ENCODE assay signal across 8 cellular contexts in the genomic region with DNA sequence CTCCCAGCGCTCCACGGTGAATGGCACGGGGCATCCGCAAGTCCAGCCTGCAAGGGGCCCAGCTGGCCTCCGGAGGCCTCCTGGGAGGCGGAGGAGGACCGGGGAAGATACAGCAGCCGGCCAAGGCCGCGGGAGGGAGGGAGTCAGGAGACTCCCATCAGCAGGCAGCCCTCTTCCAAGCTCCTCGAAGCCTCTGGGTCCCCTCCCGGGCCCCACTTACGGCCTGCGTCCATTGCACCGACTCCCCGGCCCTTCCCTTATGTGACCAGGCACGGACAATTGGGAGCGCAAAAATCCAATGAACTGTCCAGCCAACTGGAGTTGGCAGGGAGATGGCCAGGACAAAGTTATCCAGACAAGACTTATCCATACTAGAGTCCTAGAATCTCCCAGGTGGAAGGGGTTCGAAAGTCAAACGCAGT. TPM values are rescaled to one million over a fixed set of nuclear protein-coding genes. Genes with fewer than 3 reads are reported as not detected.
DNase-seq lines count a peak whose midpoint lies in the region; ATAC-seq, FAIRE-seq and TF ChIP-seq lines count a peak whose summit lies in the region.

No MANE protein-coding gene starts in this region.

- TF ChIP-seq RAD21 in HepG2 (CRISPR knock-in tag; IDR thresholded peaks at IDR 0.05) = no peak

- H3K4me1 Mint-ChIP-seq in activated naive CD4-positive, alpha-beta T cell treated with anti-CD3 and anti-CD28 coated beads, Interleukin-2, amount 50 U/mL, for 24 hours = peaks cover 40% of the 10 kb centered on the region

- H3K4me3 ChIP-seq in mammary epithelial cell (replicated peaks in 1 of 3; ENCODE audit: insufficient read depth in 1 of 3, low read depth in 2 of 3, low read length in 3 of 3) (peak overlapping the region; percentile 62 to 85 (median 72)), HepG2 (replicated peaks in 1 of 3; ENCODE audit: insufficient read depth in 1 of 3, low read depth in 2 of 3, low read length in 3 of 3) (peak overlapping the region; percentile 46 to 76 (median 69)), thymus (ENCODE audit: low read length) (peak overlapping the region; percentile 85)

- TF ChIP-seq EP300 in HepG2 (IDR thresholded peaks at IDR 0.05; ENCODE audit: low read depth in 2 of 2, low read length in 2 of 2) (no peak), HepG2 (CRISPR knock-in tag; IDR thresholded peaks at IDR 0.05; ENCODE audit: borderline replicate concordance) (no peak)

- no peaks in the 10 kb centered on the region for H3K36me3 Mint-ChIP-seq in activated naive CD4-positive, alpha-beta T cell treated with anti-CD3 and anti-CD28 coated beads, Interleukin-2, amount 50 U/mL, for 24 hours

- TF ChIP-seq CTCF in mammary epithelial cell (conservative IDR thresholded peaks at IDR 0.05 in 1 of 2, IDR thresholded peaks at IDR 0.05 in 1 of 2; ENCODE audit: extremely low read depth in 1 of 2, insufficient read depth in 1 of 2, low read depth in 1 of 2, low read length in 2 of 2) (no peak), HepG2 (CRISPR knock-in tag; IDR thresholded peaks at IDR 0.05) (no peak)

- dilution Hi-C loops in mammary epithelial cell (cut with HindIII; ENCODE audit: low sequenced_read_pairs) = no loop called here

- no peaks in the 10 kb centered on the region for H3K27me3 Mint-ChIP-seq in activated naive CD4-positive, alpha-beta T cell treated with anti-CD3 and anti-CD28 coated beads, Interleukin-2, amount 50 U/mL, for 24 hours

- DNase-seq in activated naive CD4-positive, alpha-beta T cell treated with Interleukin-2 at 50 U/mL for 16 hours = no peak
- DNase-seq in mammary epithelial cell = peak; percentile 24
- DNase-seq in HepG2 (ENCODE audit: low spot score) = no peak
- no peak for DNase-seq in SW480 (ENCODE audit: low spot score)

- H3K9me3 ChIP-seq in mammary epithelial cell (replicated peaks; ENCODE audit: insufficient read depth, low read length) (no peaks in the 10 kb centered on the region), HepG2 (ENCODE audit: low read length) (no peaks in the 10 kb centered on the region), thymus (ENCODE audit: control insufficient read depth) (no peaks in the 10 kb centered on the region)

- H3K36me3 ChIP-seq in mammary epithelial cell (ENCODE audit: insufficient read depth, low read length) = no peaks in the 10 kb centered on the region
- H3K36me3 ChIP-seq in HepG2 (replicated peaks in 1 of 2; ENCODE audit: control insufficient read depth in 1 of 2, insufficient read depth in 2 of 2, low read length in 2 of 2) = no peaks in the 10 kb centered on the region
- peaks cover 31% of the 10 kb centered on the region for H3K36me3 ChIP-seq in thymus (ENCODE audit: control insufficient read depth, insufficient read depth)

- H3K27ac Mint-ChIP-seq in activated naive CD4-positive, alpha-beta T cell treated with anti-CD3 and anti-CD28 coated beads, Interleukin-2, amount 50 U/mL, for 24 hours = no peak overlapping the region

- ATAC-seq in HepG2 = peak; percentile 29
- no peak for ATAC-seq in HG03196 (IDR thresholded peaks at IDR 0.05; ENCODE audit: unreplicated experiment)
- no peak for ATAC-seq in GM18873 (IDR thresholded peaks at IDR 0.05; ENCODE audit: low FRiP score, unreplicated experiment)

- H3K27me3 ChIP-seq in mammary epithelial cell (ENCODE audit: insufficient read depth, low read length) (no peaks in the 10 kb centered on the region), HepG2 (ENCODE audit: control insufficient read depth in 1 of 2, insufficient read depth in 2 of 2, low read length in 2 of 2) (no peaks in the 10 kb centered on the region), thymus (ENCODE audit: control insufficient read depth, insufficient read depth) (no peaks in the 10 kb centered on the region)

- WGBS in mammary epithelial cell (ENCODE audit: low coverage, missing lambda C conversion rate) = no CpG with 5 or more reads among the region's 20 CpGs
- 6% methylated on average over 9 of the region's 20 CpGs for WGBS in HepG2 (ENCODE audit: low lambda C conversion rate)
- WGBS in thymus = 33% methylated on average over 20 of the region's 20 CpGs

- peak overlapping the region; percentile 64 for H3K9ac ChIP-seq in mammary epithelial cell (ENCODE audit: insufficient read depth, low read length)
- peak overlapping the region; percentile 25 for H3K9ac ChIP-seq in HepG2 (ENCODE audit: insufficient read depth, low read depth, low read length)

- H3K27ac ChIP-seq in mammary epithelial cell (ENCODE audit: insufficient read depth, low read depth, low read length) (peak overlapping the region; percentile 84), HepG2 (ENCODE audit: extremely low read length, insufficient read depth, low read length) (no peak overlapping the region), thymus (ENCODE audit: low read depth) (peak overlapping the region; percentile 84)

- H2AFZ ChIP-seq in mammary epithelial cell (ENCODE audit: low read depth, low read length) = peak overlapping the region; percentile 91
- H2AFZ ChIP-seq in HepG2 (ENCODE audit: low read length) = no peak overlapping the region

- H4K20me1 ChIP-seq in mammary epithelial cell (ENCODE audit: insufficient read depth, low read length) (no peaks in the 10 kb centered on the region), HepG2 (ENCODE audit: insufficient read depth, low read length) (no peaks in the 10 kb centered on the region)

- no peaks in the 10 kb centered on the region for H3K9me3 Mint-ChIP-seq in activated naive CD4-positive, alpha-beta T cell treated with anti-CD3 and anti-CD28 coated beads, Interleukin-2, amount 50 U/mL, for 24 hours

- peaks cover 5% of the 10 kb centered on the region for H3K79me2 ChIP-seq in mammary epithelial cell (ENCODE audit: insufficient read depth, low read length)
- H3K79me2 ChIP-seq in HepG2 (ENCODE audit: insufficient read depth, low read length) = no peaks in the 10 kb centered on the region

- intact Hi-C loops in mammary epithelial cell (cut with micrococcal nuclease) (loop anchor here (2.0 kb wide), 1 partner anchor 104 kb away; no protein-coding TSS in a partner anchor), HepG2 (cut with micrococcal nuclease; ENCODE audit: unreplicated experiment) (no loop called here)

- CTCF ChIA-PET in mammary epithelial cell (lab: Charles Lee; ENCODE audit: low non-redundant PET) = interaction anchor here (0.7 kb wide), 1 partner anchor 188 kb away, joined by 4 read pairs; no protein-coding TSS in a partner anchor
- CTCF ChIA-PET in HepG2 (lab: Yijun Ruan, JAX; ENCODE audit: low intra/inter-chr PET ratio, low total read pairs) = interaction anchor here (1.3 kb wide), 1 partner anchor 8 kb away, joined by 4 read pairs; no protein-coding TSS in a partner anchor

- H3K4me1 ChIP-seq in mammary epithelial cell (ENCODE audit: insufficient read depth, low read length) (peaks cover 14% of the 10 kb centered on the region), HepG2 (ENCODE audit: insufficient read depth, low read length) (peaks cover 18% of the 10 kb centered on the region), thymus (ENCODE audit: control insufficient read depth, insufficient read depth, low read length) (peaks cover 14% of the 10 kb centered on the region)

- in situ Hi-C loops in mammary epithelial cell (cut with MboI; ENCODE audit: low sequenced_read_pairs in 2 of 2) = no loop called here
- in situ Hi-C loops in HepG2 (cut with HindIII; ENCODE audit: extremely low pct_ligation_motif_present, low pct_unique_long_range_greater_than_20kb) = no loop called here

- H3K4me3 Mint-ChIP-seq in activated naive CD4-positive, alpha-beta T cell treated with anti-CD3 and anti-CD28 coated beads, Interleukin-2, amount 50 U/mL, for 24 hours = peak overlapping the region; percentile 95

- TF ChIP-seq POLR2A in HepG2 (IDR thresholded peaks at IDR 0.05; ENCODE audit: insufficient read depth in 1 of 2, low read depth in 2 of 2, low read length in 2 of 2) = no peak

- FAIRE-seq in HepG2 (lab: Jason Lieb, UNC) = no peak

- POLR2A ChIA-PET in HepG2 (lab: Yijun Ruan, JAX) = no interaction called here

- H3K4me2 ChIP-seq in mammary epithelial cell (ENCODE audit: insufficient read depth, low read depth, low read length) = peak overlapping the region; percentile 94
- H3K4me2 ChIP-seq in HepG2 (ENCODE audit: low read depth, low read length) = peak overlapping the region; percentile 74

- no TSS peak for BruUV-seq in mammary epithelial cell (replicated peaks; lab: Mats Ljungman, UMichigan)
- no TSS peak for BruUV-seq in HepG2 (replicated peaks; lab: Mats Ljungman, UMichigan)

RNA-seq across cellular contexts. Expression of gene MFGE8, which starts 0.7 kb away (rescaled TPM):
- total RNA-seq in mammary epithelial cell = 100 to 1,000 TPM in 1 of 2 donors, 10 to 100 TPM in 1; 81.4 to 145 TPM
- polyA plus RNA-seq in mammary epithelial cell = 115 TPM
- polyA minus RNA-seq in mammary epithelial cell = 109 TPM
- total RNA-seq in HepG2 (2016; rRNA removed; fragmentation: Illumina TruSeq; extraction: Trizol) = 0.87 and 3.4 TPM in 2 replicates
- total RNA-seq in HepG2 (2016; cell fraction: cytosol; rRNA removed; fragmentation: Illumina TruSeq; extraction: Trizol; ENCODE audit: low read depth) = 0.26 and 0.61 TPM in 2 replicates
- 1.0 and 3.1 TPM in 2 replicates for total RNA-seq in HepG2 (2016; cell fraction: insoluble cytoplasmic fraction; rRNA removed; fragmentation: Illumina TruSeq; extraction: Trizol)
- 0.62 and 0.87 TPM in 2 replicates for total RNA-seq in HepG2 (2016; cell fraction: membrane; rRNA removed; fragmentation: Illumina TruSeq; extraction: Trizol)
- total RNA-seq in HepG2 (2016; cell fraction: nucleus; rRNA removed; fragmentation: Illumina TruSeq; extraction: Trizol) = 5.3 and 6.5 TPM in 2 replicates
- polyA plus RNA-seq in HepG2 (2011; rRNA removed) = 22.1 and 24.8 TPM in 2 replicates
- 19.5 and 19.8 TPM in 2 replicates for polyA plus RNA-seq in HepG2 (2011; cell fraction: cytosol; rRNA removed)
- polyA plus RNA-seq in HepG2 (2011; cell fraction: nucleus; rRNA removed) = 43.8 and 44.7 TPM in 2 replicates
- polyA plus RNA-seq in HepG2 (2012) = 8.7 and 13.5 TPM in 2 replicates
- 0.54 TPM in 2 replicates for polyA plus RNA-seq in HepG2 (2016; cell fraction: cytosol; fragmentation: Illumina TruSeq; extraction: Trizol; ENCODE audit: low read depth)
- polyA plus RNA-seq in HepG2 (2016; cell fraction: insoluble cytoplasmic fraction; fragmentation: Illumina TruSeq; extraction: Trizol; ENCODE audit: low read depth) = 1.1 and 1.9 TPM in 2 replicates
- 0.57 and 1.1 TPM in 2 replicates for polyA plus RNA-seq in HepG2 (2016; cell fraction: membrane; fragmentation: Illumina TruSeq; extraction: Trizol; ENCODE audit: low read depth)
- polyA plus RNA-seq in HepG2 (2016; cell fraction: nucleus; fragmentation: Illumina TruSeq; extraction: Trizol; ENCODE audit: insufficient read depth, low read depth) = 13.1 and 18.2 TPM in 2 replicates
- 2.2 and 25.7 TPM in 2 replicates for polyA minus RNA-seq in HepG2 (2011; rRNA and poly(A)+ RNA removed; ENCODE audit: low replicate concordance)
- 5.1 and 9.0 TPM in 2 replicates for polyA minus RNA-seq in HepG2 (2011; cell fraction: cytosol; rRNA and poly(A)+ RNA removed)
- 12.7 and 17.7 TPM in 2 replicates for polyA minus RNA-seq in HepG2 (2011; cell fraction: nucleus; rRNA and poly(A)+ RNA removed)
- polyA plus RNA-seq in thymus = 84.9 TPM

RNA-seq across cellular contexts. Expression of gene HAPLN3, which starts 17.2 kb away (rescaled TPM):
- total RNA-seq in mammary epithelial cell (1 to 10 TPM; 1.5 to 3.8 TPM), HepG2 (2016; rRNA removed; fragmentation: Illumina TruSeq; extraction: Trizol) (not detected in 2 replicates)
- polyA plus RNA-seq in mammary epithelial cell (4.4 TPM), HepG2 (2011; rRNA removed) (0.07 and 0.09 TPM in 2 replicates), thymus (20.1 TPM)
- polyA minus RNA-seq in mammary epithelial cell = not detected
- not detected in 2 replicates for total RNA-seq in HepG2 (2016; cell fraction: cytosol; rRNA removed; fragmentation: Illumina TruSeq; extraction: Trizol; ENCODE audit: low read depth)
- total RNA-seq in HepG2 (2016; cell fraction: insoluble cytoplasmic fraction; rRNA removed; fragmentation: Illumina TruSeq; extraction: Trizol) = 0.04 TPM in 1 of 2 replicates, not detected in the other
- total RNA-seq in HepG2 (2016; cell fraction: membrane; rRNA removed; fragmentation: Illumina TruSeq; extraction: Trizol) = not detected in 2 replicates
- not detected in 2 replicates for total RNA-seq in HepG2 (2016; cell fraction: nucleus; rRNA removed; fragmentation: Illumina TruSeq; extraction: Trizol)
- polyA plus RNA-seq in HepG2 (2011; cell fraction: cytosol; rRNA removed) = 0.13 TPM in 1 of 2 replicates, not detected in the other
- polyA plus RNA-seq in HepG2 (2011; cell fraction: nucleus; rRNA removed) = 0.14 and 0.19 TPM in 2 replicates
- polyA plus RNA-seq in HepG2 (2012) = 0.05 TPM in 1 of 2 replicates, not detected in the other
- not detected in 2 replicates for polyA plus RNA-seq in HepG2 (2016; cell fraction: cytosol; fragmentation: Illumina TruSeq; extraction: Trizol; ENCODE audit: low read depth)
- polyA plus RNA-seq in HepG2 (2016; cell fraction: insoluble cytoplasmic fraction; fragmentation: Illumina TruSeq; extraction: Trizol; ENCODE audit: low read depth) = not detected in 2 replicates
- polyA plus RNA-seq in HepG2 (2016; cell fraction: membrane; fragmentation: Illumina TruSeq; extraction: Trizol; ENCODE audit: low read depth) = not detected in 2 replicates
- polyA plus RNA-seq in HepG2 (2016; cell fraction: nucleus; fragmentation: Illumina TruSeq; extraction: Trizol; ENCODE audit: insufficient read depth, low read depth) = not detected in 2 replicates
- 0.06 TPM in 1 of 2 replicates, not detected in the other for polyA minus RNA-seq in HepG2 (2011; rRNA and poly(A)+ RNA removed; ENCODE audit: low replicate concordance)
- not detected in 2 replicates for polyA minus RNA-seq in HepG2 (2011; cell fraction: cytosol; rRNA and poly(A)+ RNA removed)
- polyA minus RNA-seq in HepG2 (2011; cell fraction: nucleus; rRNA and poly(A)+ RNA removed) = not detected in 2 replicates
